ENCODE assay signal across 10 cellular contexts in genomic region chr6:85401186-85402062, GRCh38. TPM values are rescaled to one million over a fixed set of nuclear protein-coding genes. Genes with fewer than 3 reads are reported as not detected.
DNase-seq lines count a peak whose midpoint lies in the region; ATAC-seq and TF ChIP-seq lines count a peak whose summit lies in the region.
"Had no signal": no experiment of that assay in that cellular context is flagged by ENCODE, and none has a peak within 500 bp of the region (broad histone marks: within the 10 kb centered on the region; RNA-seq: fewer than 3 reads in every experiment).

No MANE protein-coding gene starts in this region.

- peak overlapping the region in 5 of 8 donors; percentile 23 to 80 (median 58) for H3K27ac Mint-ChIP-seq in CD8-positive, alpha-beta memory T cell
- H3K27ac Mint-ChIP-seq in activated naive CD8-positive, alpha-beta T cell treated with anti-CD3 and anti-CD28 coated beads, Interleukin-2, amount 10 ng/mL, durations not matched to agents 7 days and 5 days, result peak overlapping the region; percentile 78
- peak overlapping the region; percentile 46 to 95 (median 88) for H3K27ac Mint-ChIP-seq in naive thymus-derived CD8-positive, alpha-beta T cell

- no peaks in the 10 kb centered on the region for H3K4me1 ChIP-seq in CD8-positive, alpha-beta memory T cell (ENCODE audit: insufficient read depth, low read length)
- H3K4me1 ChIP-seq in HCT116 (ENCODE audit: control insufficient read depth in 1 of 2, insufficient read depth in 2 of 2, low read length in 2 of 2) (peaks cover 24 to 54% of the 10 kb centered on the region in 2 experiments), Karpas-422 (ENCODE audit: low read length) (peaks cover 17% of the 10 kb centered on the region), ovary (ENCODE audit: insufficient read depth) (no peaks in the 10 kb centered on the region)

- H4K20me1 ChIP-seq in HCT116 (ENCODE audit: insufficient read depth), result no peaks in the 10 kb centered on the region
- no peaks in the 10 kb centered on the region for H4K20me1 ChIP-seq in Karpas-422 (ENCODE audit: insufficient read depth, low read depth, low read length)

- peaks cover 34 to 68% (median 49%) of the 10 kb centered on the region in 3 donors for H3K4me1 Mint-ChIP-seq in CD8-positive, alpha-beta memory T cell
- H3K4me1 Mint-ChIP-seq in activated naive CD8-positive, alpha-beta T cell treated with anti-CD3 and anti-CD28 coated beads, Interleukin-2, amount 10 ng/mL, durations not matched to agents 7 days and 5 days, result peaks cover 48% of the 10 kb centered on the region
- peaks cover 35 to 72% (median 69%) of the 10 kb centered on the region in 4 donors for H3K4me1 Mint-ChIP-seq in naive thymus-derived CD8-positive, alpha-beta T cell

- H3K36me3 ChIP-seq in CD8-positive, alpha-beta memory T cell (ENCODE audit: insufficient read depth, low read length), result no peaks in the 10 kb centered on the region
- no peaks in the 10 kb centered on the region for H3K36me3 ChIP-seq in HCT116 (ENCODE audit: control insufficient read depth in 1 of 2, insufficient read depth in 2 of 2, low read length in 2 of 2)
- H3K36me3 ChIP-seq in Karpas-422 (ENCODE audit: insufficient read depth, low read length), result no peaks in the 10 kb centered on the region
- H3K36me3 ChIP-seq in ovary, result no peaks in the 10 kb centered on the region
- H3K36me3 ChIP-seq: suprapubic skin had no signal

- RAD21 ChIA-PET in HCT116 (lab: Charles Lee; ENCODE audit: low non-redundant PET in 1 of 2, low total read pairs in 2 of 2, uncharacterized antibody in 2 of 2, unreplicated experiment in 2 of 2), result no interaction called here

- TF ChIP-seq POLR2A in HCT116 (IDR thresholded peaks at IDR 0.05; ENCODE audit: borderline replicate concordance, extremely low read depth, insufficient read depth, insufficient read length), result no peak
- no peak for TF ChIP-seq POLR2A in ovary (IDR thresholded peaks at IDR 0.05)

- CTCF ChIA-PET in CD8-positive, alpha-beta memory T cell (lab: Charles Lee), result interaction anchor here (0.8 to 1.0 kb wide), 2 partner anchors 49 to 81 kb away, joined by 3 read pairs; partner anchors contain the start of gene NT5E
- CTCF ChIA-PET in HCT116 (lab: Charles Lee), result no interaction called here

- DNase-seq in CD8-positive, alpha-beta memory T cell, result peak in 1 of 5 donors; percentile 26
- DNase-seq in HCT116 (ENCODE audit: low read depth, low spot score) (no peak), NOMO-1 (lab: John Stamatoyannopoulos, UW; ENCODE audit: unreplicated experiment in 2 of 2) (no peak), Karpas-422 (no peak), ovary (no peak)
- peak; percentile 32 for DNase-seq in activated naive CD8-positive, alpha-beta T cell treated with anti-CD3 and anti-CD28 coated beads, Interleukin-2, amount 10 ng/mL, durations not matched to agents 7 days and 5 days
- DNase-seq in naive thymus-derived CD8-positive, alpha-beta T cell, result peak in 3 of 10 donors; percentile 24 to 42 (median 29)
- DNase-seq: NCI-H2227 treated with DMSO at 0.1 percent for 48 hours had no signal

- H3K9me2 ChIP-seq in HCT116 (ENCODE audit: insufficient read depth), result no peaks in the 10 kb centered on the region
- H3K9me2 ChIP-seq in Karpas-422 (replicated peaks; ENCODE audit: insufficient read depth, low read length), result no peaks in the 10 kb centered on the region

- no peak for TF ChIP-seq CTCF in HCT116 (IDR thresholded peaks at IDR 0.05 in 2 of 3, conservative IDR thresholded peaks at IDR 0.05 in 1 of 3; ENCODE audit: borderline replicate concordance in 1 of 3, insufficient read depth in 1 of 3, low read depth in 2 of 3, low read length in 2 of 3)
- TF ChIP-seq CTCF in ovary (IDR thresholded peaks at IDR 0.05), result no peak

- ATAC-seq in HCT116 (no peak), GM18519 (IDR thresholded peaks at IDR 0.05; ENCODE audit: low FRiP score, unreplicated experiment) (no peak)
- peak; percentile 62 for ATAC-seq in activated naive CD8-positive, alpha-beta T cell treated with anti-CD3 and anti-CD28 coated beads, Interleukin-2, amount 10 ng/mL, durations not matched to agents 7 days and 5 days (ENCODE audit: low read depth)
- peak; percentile 69 to 85 for ATAC-seq in naive thymus-derived CD8-positive, alpha-beta T cell

- no peaks in the 10 kb centered on the region for H3K9me3 ChIP-seq in CD8-positive, alpha-beta memory T cell (ENCODE audit: low read length)
- H3K9me3 ChIP-seq in HCT116 (ENCODE audit: control insufficient read depth in 1 of 2, insufficient read depth in 1 of 2, low read depth in 1 of 2, low read length in 2 of 2), result no peaks in the 10 kb centered on the region
- no peaks in the 10 kb centered on the region for H3K9me3 ChIP-seq in Karpas-422 (ENCODE audit: low read length)
- no peaks in the 10 kb centered on the region for H3K9me3 ChIP-seq in ovary
- H3K9me3 ChIP-seq: suprapubic skin had no signal

- H3K4me2 ChIP-seq in HCT116 (ENCODE audit: low read length) (no peak overlapping the region), Karpas-422 (ENCODE audit: low read depth, low read length, poor library complexity, severe bottlenecking) (no peak overlapping the region)

- no peak for TF ChIP-seq RAD21 in HCT116 (IDR thresholded peaks at IDR 0.05; ENCODE audit: low read depth)

- H3K9ac ChIP-seq in HCT116 (ENCODE audit: low read length), result no peak overlapping the region
- H3K9ac ChIP-seq in Karpas-422 (ENCODE audit: low read length), result no peak overlapping the region

- TF ChIP-seq EP300 in ovary (IDR thresholded peaks at IDR 0.05), result no peak

- BruUV-seq in HCT116 (replicated peaks; lab: Mats Ljungman, UMichigan), result no TSS peak

- H3K79me2 ChIP-seq in HCT116 (ENCODE audit: insufficient read depth, low read length) (no peaks in the 10 kb centered on the region), Karpas-422 (ENCODE audit: low read length) (no peaks in the 10 kb centered on the region)

- H3K27ac ChIP-seq in CD8-positive, alpha-beta memory T cell (ENCODE audit: low read depth, low read length), result no peak overlapping the region
- H3K27ac ChIP-seq in HCT116 (ENCODE audit: low read depth, low read length) (no peak overlapping the region), Karpas-422 (ENCODE audit: low read length) (no peak overlapping the region), ovary (peak overlapping the region in 1 of 2 donors; percentile 3)
- H3K27ac ChIP-seq: suprapubic skin had no signal

- WGBS in ovary, 3 donors, result 39 to 49% (median 39%) methylated on average over 6 of the region's 6 CpGs

- intact Hi-C loops in HCT116 (cut with micrococcal nuclease) (loop anchor here (5.0 kb wide), 1 partner anchor 39 kb away; no protein-coding TSS in a partner anchor), ovary (cut with DNase I) (loop anchor here in 1 of 4 donors (5.0 kb wide), 1 partner anchor 61 kb away; no protein-coding TSS in a partner anchor)

- POLR2A ChIA-PET in CD8-positive, alpha-beta memory T cell (lab: Charles Lee), result interaction anchor here (0.7 kb wide), 2 partner anchors 48 to 53 kb away, joined by 3 to 8 read pairs; no protein-coding TSS in a partner anchor
- POLR2A ChIA-PET in HCT116 (lab: Charles Lee), result no interaction called here
- POLR2A ChIA-PET in activated naive CD8-positive, alpha-beta T cell treated with anti-CD3 and anti-CD28 coated beads, Interleukin-2, amount 10 ng/mL, durations not matched to agents 7 days and 5 days (lab: Charles Lee), result interaction anchor here (0.6 to 2.4 kb wide), 5 partner anchors 30 to 241 kb away, joined by 3 to 14 read pairs (median 3); partner anchors contain the start of genes NT5E and SYNCRIP
- POLR2A ChIA-PET in naive thymus-derived CD8-positive, alpha-beta T cell (lab: Charles Lee), result interaction anchor here (0.6 to 7.3 kb wide), 9 partner anchors 10 to 277 kb away, joined by 3 to 64 read pairs (median 3); partner anchors contain the start of gene NT5E

- no peak overlapping the region for H3K4me3 ChIP-seq in CD8-positive, alpha-beta memory T cell (ENCODE audit: low read length)
- H3K4me3 ChIP-seq in HCT116 (replicated peaks in 1 of 2; ENCODE audit: low read depth in 1 of 2, low read length in 2 of 2) (no peak overlapping the region), Karpas-422 (ENCODE audit: low read length) (no peak overlapping the region), ovary (no peak overlapping the region)
- H3K4me3 ChIP-seq: suprapubic skin had no signal

- H3K4me3 Mint-ChIP-seq in CD8-positive, alpha-beta memory T cell, result peak overlapping the region in 4 of 7 donors; percentile 2 to 63 (median 42)
- H3K4me3 Mint-ChIP-seq in activated naive CD8-positive, alpha-beta T cell treated with anti-CD3 and anti-CD28 coated beads, Interleukin-2, amount 10 ng/mL, durations not matched to agents 7 days and 5 days, result peak overlapping the region; percentile 40
- H3K4me3 Mint-ChIP-seq in naive thymus-derived CD8-positive, alpha-beta T cell, result peak overlapping the region; percentile 43 to 74 (median 54)

- H2AFZ ChIP-seq in HCT116 (ENCODE audit: low read depth, low read length, poor library complexity, severe bottlenecking) (peak overlapping the region; percentile 37), Karpas-422 (ENCODE audit: low read length) (no peak overlapping the region)

- no peaks in the 10 kb centered on the region for H3K27me3 ChIP-seq in CD8-positive, alpha-beta memory T cell (ENCODE audit: insufficient read depth, low read length, poor library complexity, severe bottlenecking)
- no peaks in the 10 kb centered on the region for H3K27me3 ChIP-seq in HCT116 (ENCODE audit: insufficient read depth, low read length)
- no peaks in the 10 kb centered on the region; the same call in 1 of the 2 replicates for H3K27me3 ChIP-seq in Karpas-422 (ENCODE audit: low read length)
- H3K27me3 ChIP-seq in ovary, result no peaks in the 10 kb centered on the region
- H3K27me3 ChIP-seq: suprapubic skin had no signal

- H3K36me3 Mint-ChIP-seq in CD8-positive, alpha-beta memory T cell, result no peaks in the 10 kb centered on the region
- peaks cover 3% of the 10 kb centered on the region for H3K36me3 Mint-ChIP-seq in activated naive CD8-positive, alpha-beta T cell treated with anti-CD3 and anti-CD28 coated beads, Interleukin-2, amount 10 ng/mL, durations not matched to agents 7 days and 5 days
- no peaks in the 10 kb centered on the region for H3K36me3 Mint-ChIP-seq in naive thymus-derived CD8-positive, alpha-beta T cell

- H3K9me3 Mint-ChIP-seq in CD8-positive, alpha-beta memory T cell, result peaks cover 0 to 2% (median 0%) of the 10 kb centered on the region in 5 donors
- H3K9me3 Mint-ChIP-seq in activated naive CD8-positive, alpha-beta T cell treated with anti-CD3 and anti-CD28 coated beads, Interleukin-2, amount 10 ng/mL, durations not matched to agents 7 days and 5 days, result no peaks in the 10 kb centered on the region
- H3K9me3 Mint-ChIP-seq in naive thymus-derived CD8-positive, alpha-beta T cell, result peaks cover 0 to 5% (median 0%) of the 10 kb centered on the region in 9 donors

- H3K27me3 Mint-ChIP-seq in CD8-positive, alpha-beta memory T cell, result peaks cover 0 to 1% of the 10 kb centered on the region in 2 donors
- H3K27me3 Mint-ChIP-seq in activated naive CD8-positive, alpha-beta T cell treated with anti-CD3 and anti-CD28 coated beads, Interleukin-2, amount 10 ng/mL, durations not matched to agents 7 days and 5 days, result no peaks in the 10 kb centered on the region
- no peaks in the 10 kb centered on the region for H3K27me3 Mint-ChIP-seq in naive thymus-derived CD8-positive, alpha-beta T cell

RNA-seq across cellular contexts. Expression of gene NT5E, which starts 48.5 kb away (rescaled TPM):
- 10 to 100 TPM; 14.8 to 15.4 TPM for total RNA-seq in CD8-positive, alpha-beta memory T cell
- 32.7 TPM for polyA plus RNA-seq in CD8-positive, alpha-beta memory T cell
- 68.2 TPM for total RNA-seq in HCT116 (2021; ENCODE audit: unreplicated experiment)
- 86.0 and 100 TPM in 2 replicates for polyA plus RNA-seq in HCT116 (2012)
- total RNA-seq in activated naive CD8-positive, alpha-beta T cell treated with anti-CD3 and anti-CD28 coated beads, Interleukin-2, amount 10 ng/mL, durations not matched to agents 7 days and 5 days, result 10 to 100 TPM; 26.8 to 30.7 TPM
- total RNA-seq in naive thymus-derived CD8-positive, alpha-beta T cell, result 10 to 100 TPM; 56.5 to 57.3 TPM
- 100 to 1,000 TPM in 2 of 3 donors, 10 to 100 TPM in 1; 77.7 to 128 (median 103) TPM for polyA plus RNA-seq in naive thymus-derived CD8-positive, alpha-beta T cell
- total RNA-seq in Karpas-422 (2014; rRNA removed; shearing (Covaris generic); ENCODE audit: low replicate concordance), result not detected in 2 replicates
- total RNA-seq in ovary, result 10 to 100 TPM; 32.5 to 67.2 (median 47.4) TPM
- polyA plus RNA-seq in ovary, result 10 to 100 TPM; 29.3 to 68.7 TPM

Comparison
In these comparisons a context has a peak if more than half of its experiments do, and no peak if none do; other contexts are left out.
1. ATAC-seq: peak in activated naive CD8-positive, alpha-beta T cell treated with anti-CD3 and anti-CD28 coated beads, Interleukin-2, amount 10 ng/mL, durations not matched to agents 7 days and 5 days (single experiment) and naive thymus-derived CD8-positive, alpha-beta T cell (2 of 2); none in HCT116 (single experiment) and GM18519 (single experiment).
2. RNA of gene NT5E, which starts 48.5 kb away (total RNA-seq): 68.2 TPM in HCT116 (single experiment), 56.5 to 57.3 TPM in naive thymus-derived CD8-positive, alpha-beta T cell, 32.5 to 67.2 TPM in ovary, 26.8 to 30.7 TPM in activated naive CD8-positive, alpha-beta T cell treated with anti-CD3 and anti-CD28 coated beads, Interleukin-2, amount 10 ng/mL, durations not matched to agents 7 days and 5 days and 14.8 to 15.4 TPM in CD8-positive, alpha-beta memory T cell; not detected in Karpas-422; every median in the first group is over 10 times any median in the second.
3. Peak in every context shown above with its lines, with median percentiles within 50 percentile points of each other: H3K27ac Mint-ChIP-seq and H3K4me3 Mint-ChIP-seq.